Comparison of ENCODE assay signal across 13 cellular contexts in the genomic region with DNA sequence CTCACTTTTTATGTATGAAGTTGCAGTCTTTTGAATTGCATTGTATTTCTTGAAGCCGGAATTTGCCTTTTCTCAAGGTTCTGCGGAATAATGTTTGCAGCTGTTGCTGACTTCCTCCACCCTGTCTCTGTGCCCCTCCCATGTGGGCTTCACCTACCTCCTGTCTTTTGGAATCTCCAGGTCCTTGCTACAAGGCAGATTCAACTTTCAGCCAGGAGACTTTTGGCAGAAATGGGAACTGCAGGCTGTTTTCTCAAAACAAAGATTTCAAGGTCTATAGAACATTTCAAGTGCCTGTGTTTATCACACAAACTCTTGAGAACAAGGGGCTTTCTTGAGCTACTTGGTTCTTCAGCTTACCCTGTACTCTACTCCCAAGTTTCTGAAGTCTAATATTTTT.
DNase-seq lines count a peak whose midpoint lies in the region; FAIRE-seq and TF ChIP-seq lines count a peak whose summit lies in the region.
"Had no signal": no experiment of that assay in that cellular context is flagged by ENCODE, and none has a peak within 500 bp of the region (broad histone marks: within the 10 kb centered on the region; RNA-seq: fewer than 3 reads in every experiment).

No MANE protein-coding gene starts in this region.

- peak; percentile 20 for TF ChIP-seq CTCF in fibroblast of pulmonary artery (IDR thresholded peaks at IDR 0.05; ENCODE audit: low read length, missing control alignments)

- FAIRE-seq in urothelium cell line (lab: Jason Lieb, UNC): no peak
- FAIRE-seq: RCC 7860 had no signal

- H3K4me3 ChIP-seq in fibroblast of pulmonary artery (replicated peaks; ENCODE audit: low read depth, low read length): no peak overlapping the region

- DNase-seq in NCI-H82 (lab: John Stamatoyannopoulos, UW) (peak; percentile 3), NCI-H82 treated with DMSO at 0.1 percent for 48 hours (lab: John Stamatoyannopoulos, UW; ENCODE audit: unreplicated experiment) (no peak), RKO (ENCODE audit: low spot score) (peak; percentile 32), fibroblast of pulmonary artery (ENCODE audit: low read depth) (no peak), urothelium cell line (ENCODE audit: low spot score) (peak; percentile 17), globus pallidus (ENCODE audit: low spot score) (no peak), DMS153 treated with DMSO at 0.1 percent for 48 hours (lab: John Stamatoyannopoulos, UW; ENCODE audit: unreplicated experiment) (no peak), foreskin melanocyte (no peak)
- DNase-seq: activated CD8-positive, alpha-beta memory T cell treated with anti-CD3 and anti-CD28 coated beads, Interleukin-2, amount 10 ng/mL, durations not matched to agents 7 days and 5 days; EL; IMR-90; NCI-H2171 had no signal

Comparison
In these comparisons a context has a peak if more than half of its experiments do, and no peak if none do; other contexts are left out.
1. DNase-seq: peak in NCI-H82 (single experiment), RKO (single experiment) and urothelium cell line (single experiment); none in NCI-H82 treated with DMSO at 0.1 percent for 48 hours (single experiment), fibroblast of pulmonary artery (single experiment), globus pallidus (single experiment), DMS153 treated with DMSO at 0.1 percent for 48 hours (single experiment) and foreskin melanocyte (single experiment).